ENCODE assay signal across 18 cellular contexts in genomic region chr7:55178292-55178862, GRCh38.
DNase-seq lines count a peak whose midpoint lies in the region; ATAC-seq and TF ChIP-seq lines count a peak whose summit lies in the region.
"Had no signal": no experiment of that assay in that cellular context is flagged by ENCODE, and none has a peak within 500 bp of the region (broad histone marks: within the 10 kb centered on the region; RNA-seq: fewer than 3 reads in every experiment).

No MANE protein-coding gene starts in this region.

- intact Hi-C loops in tibial artery (cut with DNase I; ENCODE audit: low total_unique reads) (no loop called here), head of caudate nucleus (cut with DNase I) (no loop called here), body of pancreas (cut with DNase I) (no loop called here)
- intact Hi-C loops in CD4-positive, alpha-beta memory T cell (cut with micrococcal nuclease): no loop called here

- no peak for TF ChIP-seq POLR2A in body of pancreas (IDR thresholded peaks at IDR 0.05)

- no peak overlapping the region for H3K4me3 ChIP-seq in RWPE2 (ENCODE audit: severe bottlenecking)
- no peak overlapping the region for H3K4me3 ChIP-seq in coronary artery
- H3K4me3 ChIP-seq in tibial artery: no peak overlapping the region
- no peak overlapping the region for H3K4me3 ChIP-seq in CD4-positive, alpha-beta memory T cell (ENCODE audit: low read length in 2 of 2)
- no peak overlapping the region for H3K4me3 ChIP-seq in body of pancreas
- H3K4me3 ChIP-seq: GM12878, GM23248 had no signal

- no peaks in the 10 kb centered on the region for H3K9me3 ChIP-seq in RWPE2 (ENCODE audit: severe bottlenecking)
- H3K9me3 ChIP-seq in tibial artery: no peaks in the 10 kb centered on the region
- no peaks in the 10 kb centered on the region for H3K9me3 ChIP-seq in CD4-positive, alpha-beta memory T cell (ENCODE audit: control insufficient read depth in 1 of 2, low read length in 2 of 2)
- no peaks in the 10 kb centered on the region for H3K9me3 ChIP-seq in body of pancreas

- peaks cover 43% of the 10 kb centered on the region for H3K36me3 Mint-ChIP-seq in osteocyte (ENCODE audit: unreplicated experiment)
- H3K36me3 Mint-ChIP-seq in CD4-positive, alpha-beta memory T cell: no peaks in the 10 kb centered on the region
- H3K36me3 Mint-ChIP-seq: activated naive CD4-positive, alpha-beta T cell treated with anti-CD3 and anti-CD28 coated beads, Interleukin-2, amount 50 U/mL, for 72 hours; naive thymus-derived CD8-positive, alpha-beta T cell had no signal

- no peaks in the 10 kb centered on the region for H3K4me1 ChIP-seq in RWPE2 (ENCODE audit: insufficient read depth, poor library complexity, severe bottlenecking)
- H3K4me1 ChIP-seq in tibial artery: peaks cover 0 to 31% (median 23%) of the 10 kb centered on the region in 4 donors
- H3K4me1 ChIP-seq in CD4-positive, alpha-beta memory T cell (ENCODE audit: insufficient read depth, low read length): no peaks in the 10 kb centered on the region
- no peaks in the 10 kb centered on the region for H3K4me1 ChIP-seq in body of pancreas

- ATAC-seq in RWPE2 (ENCODE audit: low read depth) (no peak), body of pancreas (no peak)
- ATAC-seq: activated CD8-positive, alpha-beta T cell treated with anti-CD3 and anti-CD28 coated beads, Interleukin-2, amount 10 ng/mL, durations not matched to agents 7 days and 5 days; activated naive CD4-positive, alpha-beta T cell treated with anti-CD3 and anti-CD28 coated beads, Interleukin-2, amount 50 U/mL, for 72 hours; GM12878; naive thymus-derived CD8-positive, alpha-beta T cell had no signal

- no peak overlapping the region for H3K27ac ChIP-seq in RWPE2 (ENCODE audit: poor library complexity, severe bottlenecking)
- peak overlapping the region; percentile 51 to 65 for H3K27ac ChIP-seq in coronary artery
- peak overlapping the region; percentile 60 to 72 for H3K27ac ChIP-seq in tibial artery
- no peak overlapping the region for H3K27ac ChIP-seq in CD4-positive, alpha-beta memory T cell (ENCODE audit: low read depth, low read length)
- peak overlapping the region in 1 of 4 donors; percentile 53 for H3K27ac ChIP-seq in body of pancreas
- H3K27ac ChIP-seq: epithelial cell of prostate, GM23248 had no signal

- H3K27ac Mint-ChIP-seq in osteocyte (ENCODE audit: unreplicated experiment): peak overlapping the region; percentile 87
- no peak overlapping the region for H3K27ac Mint-ChIP-seq in CD4-positive, alpha-beta memory T cell
- H3K27ac Mint-ChIP-seq: activated CD8-positive, alpha-beta T cell treated with anti-CD3 and anti-CD28 coated beads, Interleukin-2, amount 10 ng/mL, durations not matched to agents 7 days and 5 days; activated naive CD4-positive, alpha-beta T cell treated with anti-CD3 and anti-CD28 coated beads, Interleukin-2, amount 50 U/mL, for 72 hours; naive thymus-derived CD8-positive, alpha-beta T cell had no signal

- no peak overlapping the region for H3K4me3 Mint-ChIP-seq in osteocyte (ENCODE audit: unreplicated experiment)
- H3K4me3 Mint-ChIP-seq in CD4-positive, alpha-beta memory T cell: no peak overlapping the region
- H3K4me3 Mint-ChIP-seq: activated CD8-positive, alpha-beta T cell treated with anti-CD3 and anti-CD28 coated beads, Interleukin-2, amount 10 ng/mL, durations not matched to agents 7 days and 5 days; naive thymus-derived CD8-positive, alpha-beta T cell had no signal

- CTCF ChIA-PET in CD4-positive, alpha-beta memory T cell (lab: Charles Lee; ENCODE audit: partially characterized antibody): no interaction called here

- H3K27me3 Mint-ChIP-seq in osteocyte (ENCODE audit: unreplicated experiment): no peaks in the 10 kb centered on the region
- peaks cover 4 to 9% of the 10 kb centered on the region in 2 donors for H3K27me3 Mint-ChIP-seq in CD4-positive, alpha-beta memory T cell

- WGBS in body of pancreas, 2 donors: 90 to 92% methylated on average over 8 of the region's 8 CpGs

- DNase-seq in RWPE2 (ENCODE audit: low spot score) (peak; percentile 44), coronary artery (ENCODE audit: low spot score) (no peak), osteocyte (ENCODE audit: extremely low spot score, unreplicated experiment) (peak; percentile 65), tibial artery (no peak), head of caudate nucleus (no peak), body of pancreas (no peak)
- DNase-seq in CD4-positive, alpha-beta memory T cell: no peak
- DNase-seq: activated CD4-positive, CD25-positive, alpha-beta regulatory T cell treated with anti-CD3 and anti-CD28 coated beads, Interleukin-2, amount 50 U/mL, for 72 hours; activated CD8-positive, alpha-beta T cell treated with anti-CD3 and anti-CD28 coated beads, Interleukin-2, amount 10 ng/mL, durations not matched to agents 7 days and 5 days; GM23248; kidney glomerular epithelial cell; mesendoderm; naive thymus-derived CD8-positive, alpha-beta T cell; NCI-H524; T1000 had no signal

- no peaks in the 10 kb centered on the region for H3K9me3 Mint-ChIP-seq in osteocyte (ENCODE audit: unreplicated experiment)
- H3K9me3 Mint-ChIP-seq in CD4-positive, alpha-beta memory T cell: no peaks in the 10 kb centered on the region
- H3K9me3 Mint-ChIP-seq: activated naive CD4-positive, alpha-beta T cell treated with anti-CD3 and anti-CD28 coated beads, Interleukin-2, amount 50 U/mL, for 72 hours; naive thymus-derived CD8-positive, alpha-beta T cell had no signal

- TF ChIP-seq CTCF in RWPE2 (IDR thresholded peaks at IDR 0.05; ENCODE audit: poor library complexity, severe bottlenecking): no peak
- TF ChIP-seq CTCF in coronary artery (IDR thresholded peaks at IDR 0.05): no peak
- no peak for TF ChIP-seq CTCF in osteocyte (IDR thresholded peaks at IDR 0.05)
- TF ChIP-seq CTCF in tibial artery (IDR thresholded peaks at IDR 0.05): no peak
- TF ChIP-seq CTCF in body of pancreas (IDR thresholded peaks at IDR 0.05): no peak

- peaks cover 46% of the 10 kb centered on the region for H3K4me1 Mint-ChIP-seq in osteocyte (ENCODE audit: unreplicated experiment)
- no peaks in the 10 kb centered on the region for H3K4me1 Mint-ChIP-seq in CD4-positive, alpha-beta memory T cell
- H3K4me1 Mint-ChIP-seq: naive thymus-derived CD8-positive, alpha-beta T cell had no signal

- H3K27me3 ChIP-seq in RWPE2 (ENCODE audit: insufficient read depth, poor library complexity, severe bottlenecking): no peaks in the 10 kb centered on the region
- no peaks in the 10 kb centered on the region for H3K27me3 ChIP-seq in tibial artery
- H3K27me3 ChIP-seq in CD4-positive, alpha-beta memory T cell (ENCODE audit: insufficient read depth, low read length): no peaks in the 10 kb centered on the region
- no peaks in the 10 kb centered on the region for H3K27me3 ChIP-seq in body of pancreas

- POLR2A ChIA-PET in CD4-positive, alpha-beta memory T cell (lab: Charles Lee; ENCODE audit: partially characterized antibody): no interaction called here

- H3K36me3 ChIP-seq in RWPE2 (ENCODE audit: low read depth) (peaks cover 98% of the 10 kb centered on the region), tibial artery (peaks cover 46 to 68% (median 48%) of the 10 kb centered on the region in 3 donors), body of pancreas (replicated peaks in 1 of 2; ENCODE audit: insufficient read depth in 1 of 2, low read depth in 2 of 2) (peaks cover 0 to 14% of the 10 kb centered on the region in 2 donors)
- H3K36me3 ChIP-seq in CD4-positive, alpha-beta memory T cell (ENCODE audit: insufficient read depth, low read length): no peaks in the 10 kb centered on the region

Comparison
In these comparisons a context has a peak if more than half of its experiments do, and no peak if none do; other contexts are left out.
1. DNase-seq: peak in RWPE2 (single experiment) and osteocyte (single experiment); none in coronary artery (single experiment), tibial artery (0 of 2), head of caudate nucleus (0 of 42), CD4-positive, alpha-beta memory T cell (0 of 5) and body of pancreas (0 of 4).
2. H3K27ac ChIP-seq: peak in coronary artery (2 of 2) and tibial artery (2 of 2); none in RWPE2 (single experiment) and CD4-positive, alpha-beta memory T cell (single experiment).